In genomic region chr5:93594591-93595419, GRCh38 we compare ENCODE assay signal across 16 cellular contexts. TPM values are rescaled to one million over a fixed set of nuclear protein-coding genes. Genes with fewer than 3 reads are reported as not detected.
DNase-seq lines count a peak whose midpoint lies in the region; ATAC-seq and TF ChIP-seq lines count a peak whose summit lies in the region.
"Had no signal": no experiment of that assay in that cellular context is flagged by ENCODE, and none has a peak within 500 bp of the region (broad histone marks: within the 10 kb centered on the region; RNA-seq: fewer than 3 reads in every experiment).

No MANE protein-coding gene starts in this region.

- H3K36me3 ChIP-seq in mesendoderm (ENCODE audit: control insufficient read depth, insufficient read depth, low read length) (no peaks in the 10 kb centered on the region), vagina (no peaks in the 10 kb centered on the region)
- H3K36me3 ChIP-seq: BLaER1 had no signal

- TF ChIP-seq CTCF in vagina (IDR thresholded peaks at IDR 0.05), result no peak

- H3K27me3 Mint-ChIP-seq in stimulated activated naive CD8-positive, alpha-beta T cell treated with anti-CD3 and anti-CD28 coated beads, Interleukin-15, amount 100 ng/mL, for 72 hours, result peaks cover 8% of the 10 kb centered on the region
- H3K27me3 Mint-ChIP-seq in central memory CD8-positive, alpha-beta T cell, result no peaks in the 10 kb centered on the region

- H3K27ac Mint-ChIP-seq in stimulated activated naive CD8-positive, alpha-beta T cell treated with anti-CD3 and anti-CD28 coated beads, Interleukin-15, amount 100 ng/mL, for 72 hours, result no peak overlapping the region
- no peak overlapping the region for H3K27ac Mint-ChIP-seq in central memory CD8-positive, alpha-beta T cell (ENCODE audit: low read depth)
- H3K27ac Mint-ChIP-seq: activated naive CD4-positive, alpha-beta T cell treated with anti-CD3 and anti-CD28 coated beads for 36 hours had no signal

- no peak overlapping the region for H2AK5ac ChIP-seq in mesendoderm (ENCODE audit: low read length)

- H3K4me1 Mint-ChIP-seq in stimulated activated naive CD8-positive, alpha-beta T cell treated with anti-CD3 and anti-CD28 coated beads, Interleukin-15, amount 100 ng/mL, for 72 hours, result peaks cover 34% of the 10 kb centered on the region
- H3K4me1 Mint-ChIP-seq in central memory CD8-positive, alpha-beta T cell, result peaks cover 10% of the 10 kb centered on the region

- no peak overlapping the region for H2BK15ac ChIP-seq in mesendoderm (replicated peaks; ENCODE audit: low read depth)

- H3K4me1 ChIP-seq in mesendoderm (ENCODE audit: control insufficient read depth, low read depth, low read length) (peaks cover 4% of the 10 kb centered on the region), vagina (peaks cover 32% of the 10 kb centered on the region)
- H3K4me1 ChIP-seq: BLaER1 had no signal

- H4K5ac ChIP-seq in mesendoderm (ENCODE audit: low read length), result no peak overlapping the region

- no peak overlapping the region for H3K56ac ChIP-seq in mesendoderm (ENCODE audit: low read length)

- no peaks in the 10 kb centered on the region for H3K9me3 Mint-ChIP-seq in stimulated activated naive CD8-positive, alpha-beta T cell treated with anti-CD3 and anti-CD28 coated beads, Interleukin-15, amount 100 ng/mL, for 72 hours
- H3K9me3 Mint-ChIP-seq in central memory CD8-positive, alpha-beta T cell, result no peaks in the 10 kb centered on the region
- H3K9me3 Mint-ChIP-seq: activated naive CD4-positive, alpha-beta T cell treated with anti-CD3 and anti-CD28 coated beads for 36 hours had no signal

- H4K8ac ChIP-seq in mesendoderm (ENCODE audit: low read depth, low read length), result no peak overlapping the region

- H3K4me3 ChIP-seq in mesendoderm (ENCODE audit: low read length), result no peak overlapping the region
- H3K4me3 ChIP-seq in vagina, result no peak overlapping the region
- H3K4me3 ChIP-seq: BLaER1 had no signal

- H3K27me3 ChIP-seq in mesendoderm (ENCODE audit: insufficient read depth, low read length, poor library complexity), result peaks cover 86% of the 10 kb centered on the region
- H3K27me3 ChIP-seq in vagina, result no peaks in the 10 kb centered on the region

- ATAC-seq in stimulated activated naive CD8-positive, alpha-beta T cell treated with anti-CD3 and anti-CD28 coated beads, Interleukin-15, amount 100 ng/mL, for 72 hours, result no peak
- no peak for ATAC-seq in stimulated activated naive CD8-positive, alpha-beta T cell treated with anti-CD3 and anti-CD28 coated beads, Interleukin-15, Interleukin-2, amounts not matched to agents 100 U/mL and 50 U/mL, for 24 hours
- ATAC-seq in central memory CD8-positive, alpha-beta T cell (replicated peaks; ENCODE audit: extremely low read depth, poor library complexity, severe bottlenecking), result no peak
- no peak for ATAC-seq in GM21423 (IDR thresholded peaks at IDR 0.05; ENCODE audit: unreplicated experiment)

- no peak overlapping the region for H3K4me2 ChIP-seq in mesendoderm (ENCODE audit: low read length)
- H3K4me2 ChIP-seq: BLaER1 had no signal

- no peaks in the 10 kb centered on the region for H3K79me2 ChIP-seq in mesendoderm (ENCODE audit: control insufficient read depth, insufficient read depth, low read length)

- no peak overlapping the region for H3K4ac ChIP-seq in mesendoderm (ENCODE audit: low read depth, low read length)

- no peak overlapping the region for H3K27ac ChIP-seq in mesendoderm (ENCODE audit: low read depth, low read length)
- peak overlapping the region; percentile 62 for H3K27ac ChIP-seq in vagina
- H3K27ac ChIP-seq: BLaER1 had no signal

- no peak for DNase-seq in stimulated activated naive CD8-positive, alpha-beta T cell treated with anti-CD3 and anti-CD28 coated beads, Interleukin-15, amount 100 ng/mL, for 72 hours
- no peak for DNase-seq in stimulated activated naive CD8-positive, alpha-beta T cell treated with anti-CD3 and anti-CD28 coated beads, Interleukin-15, Interleukin-2, amounts not matched to agents 100 U/mL and 50 U/mL, for 24 hours
- DNase-seq in central memory CD8-positive, alpha-beta T cell (ENCODE audit: low spot score in 2 of 2), result no peak
- DNase-seq in mesendoderm (peak; percentile 70), vagina (ENCODE audit: extremely low spot score in 2 of 2) (no peak)
- DNase-seq in activated naive CD4-positive, alpha-beta T cell treated with Interleukin-2 at 50 U/mL for 16 hours, result no peak
- DNase-seq in stimulated activated CD4-positive, alpha-beta T cell treated with anti-CD3 and anti-CD28 coated beads, Interleukin-2, amount 100 ng/mL, for 48 hours, result no peak
- DNase-seq: activated naive CD4-positive, alpha-beta T cell treated with anti-CD3 and anti-CD28 coated beads for 36 hours; DMS79; midbrain; NCI-H187; NCI-H774; RPMI8226 had no signal

- H3K4me3 Mint-ChIP-seq in stimulated activated naive CD8-positive, alpha-beta T cell treated with anti-CD3 and anti-CD28 coated beads, Interleukin-15, amount 100 ng/mL, for 72 hours, result peak overlapping the region; percentile 56 to 63
- peak overlapping the region; percentile 36 for H3K4me3 Mint-ChIP-seq in central memory CD8-positive, alpha-beta T cell
- H3K4me3 Mint-ChIP-seq: activated naive CD4-positive, alpha-beta T cell treated with anti-CD3 and anti-CD28 coated beads for 36 hours had no signal

- WGBS in mesendoderm (ENCODE audit: extremely low coverage, insufficient coverage, low lambda C conversion rate), result no CpG with 5 or more reads among the region's 37 CpGs

- TF ChIP-seq POLR2A in vagina (IDR thresholded peaks at IDR 0.05), result no peak

- no peak overlapping the region for H2BK120ac ChIP-seq in mesendoderm (ENCODE audit: low read depth, low read length)

- peaks cover 4% of the 10 kb centered on the region for H3K36me3 Mint-ChIP-seq in central memory CD8-positive, alpha-beta T cell (ENCODE audit: insufficient read depth)

- H3K18ac ChIP-seq in mesendoderm (ENCODE audit: low read length), result no peak overlapping the region

- H2BK5ac ChIP-seq in mesendoderm (ENCODE audit: low read length), result no peak overlapping the region

- intact Hi-C loops in vagina (cut with DNase I), result no loop called here

- H3K9me3 ChIP-seq in vagina, result no peaks in the 10 kb centered on the region

- H3K23ac ChIP-seq in mesendoderm (ENCODE audit: low read length), result no peak overlapping the region

- no peaks in the 10 kb centered on the region for H3K79me1 ChIP-seq in mesendoderm (ENCODE audit: low read length)

- H3K9ac ChIP-seq in mesendoderm (ENCODE audit: low read length), result no peak overlapping the region
- H3K9ac ChIP-seq: BLaER1 had no signal

RNA-seq across cellular contexts. Expression of gene NR2F1, which starts 11.8 kb away (rescaled TPM):
- not detected for polyA plus RNA-seq in mesendoderm (2013, experiment 1 of 2)
- polyA plus RNA-seq in mesendoderm (2013, experiment 2 of 2), result not detected
- 97.2 TPM for total RNA-seq in vagina
- total RNA-seq: activated CD8-positive, alpha-beta memory T cell treated with anti-CD3 and anti-CD28 coated beads for 36 hours; activated naive CD4-positive, alpha-beta T cell treated with anti-CD3 and anti-CD28 coated beads for 36 hours had no signal

RNA-seq across cellular contexts. Expression of gene NR2F1-AS1, which starts 13.8 kb away (rescaled TPM):
- 0.53 TPM for polyA plus RNA-seq in mesendoderm (2013, experiment 1 of 2)
- polyA plus RNA-seq in mesendoderm (2013, experiment 2 of 2), result 0.66 TPM
- 22.3 TPM for total RNA-seq in vagina
- total RNA-seq: activated CD8-positive, alpha-beta memory T cell treated with anti-CD3 and anti-CD28 coated beads for 36 hours; activated naive CD4-positive, alpha-beta T cell treated with anti-CD3 and anti-CD28 coated beads for 36 hours had no signal
